ENCODE assay signal across 9 cellular contexts in genomic region chr2:32772623-32773221, GRCh38.
DNase-seq lines count a peak whose midpoint lies in the region; ATAC-seq and TF ChIP-seq lines count a peak whose summit lies in the region.
"Had no signal": no experiment of that assay in that cellular context is flagged by ENCODE, and none has a peak within 500 bp of the region (broad histone marks: within the 10 kb centered on the region; RNA-seq: fewer than 3 reads in every experiment).

No MANE protein-coding gene starts in this region.

- H3K36me3 Mint-ChIP-seq in T-helper 17 cell (ENCODE audit: low read depth), result peaks cover 1% of the 10 kb centered on the region

- no peaks in the 10 kb centered on the region for H3K4me1 ChIP-seq in RWPE2 (ENCODE audit: insufficient read depth, poor library complexity, severe bottlenecking)

- H3K4me1 Mint-ChIP-seq in T-helper 17 cell, result peaks cover 9% of the 10 kb centered on the region
- H3K4me1 Mint-ChIP-seq: activated B cell treated with CpG ODN at 0.5 μM for 24 hours had no signal

- H3K9me3 ChIP-seq in RWPE2 (ENCODE audit: severe bottlenecking) (no peaks in the 10 kb centered on the region), T-helper 17 cell (ENCODE audit: control insufficient read depth, low read length, poor library complexity, severe bottlenecking) (no peaks in the 10 kb centered on the region)

- DNase-seq in EH (ENCODE audit: low read depth), result peak; percentile 76
- DNase-seq in HT-29 (ENCODE audit: low spot score), result peak; percentile 45
- DNase-seq in RWPE2 (ENCODE audit: low spot score), result no peak
- DNase-seq in fibroblast of pulmonary artery (ENCODE audit: low read depth), result peak; percentile 78
- peak; percentile 18 for DNase-seq in non-pigmented ciliary epithelial cell (ENCODE audit: low read depth)
- no peak for DNase-seq in T-helper 17 cell
- DNase-seq: activated B cell treated with CpG ODN at 0.5 μM for 24 hours had no signal

- no peak overlapping the region for H3K4me3 Mint-ChIP-seq in T-helper 17 cell
- H3K4me3 Mint-ChIP-seq: activated B cell treated with CpG ODN at 0.5 μM for 24 hours had no signal

- H3K27ac Mint-ChIP-seq in T-helper 17 cell, result no peak overlapping the region
- H3K27ac Mint-ChIP-seq: activated B cell treated with CpG ODN at 0.5 μM for 24 hours had no signal

- TF ChIP-seq CTCF in RWPE2 (IDR thresholded peaks at IDR 0.05; ENCODE audit: poor library complexity, severe bottlenecking) (peak; percentile 77), fibroblast of pulmonary artery (IDR thresholded peaks at IDR 0.05; ENCODE audit: low read length, missing control alignments) (peak; percentile 69)

- H3K36me3 ChIP-seq in RWPE2 (ENCODE audit: low read depth), result no peaks in the 10 kb centered on the region; the same call in 1 of the 2 replicates

- H3K27ac ChIP-seq in RWPE2 (ENCODE audit: poor library complexity, severe bottlenecking), result no peak overlapping the region

- ATAC-seq in RWPE2 (ENCODE audit: low read depth) (0 out of 3 replicates have a peak, but pooled peaks have one; percentile 27), GM21576 (IDR thresholded peaks at IDR 0.05; ENCODE audit: unreplicated experiment) (no peak), T-helper 17 cell (no peak), GM18498 (IDR thresholded peaks at IDR 0.05; ENCODE audit: unreplicated experiment) (no peak)

- H3K4me3 ChIP-seq in RWPE2 (ENCODE audit: severe bottlenecking), result no peak overlapping the region
- no peak overlapping the region for H3K4me3 ChIP-seq in fibroblast of pulmonary artery (replicated peaks; ENCODE audit: low read depth, low read length)

- no peaks in the 10 kb centered on the region for H3K27me3 Mint-ChIP-seq in T-helper 17 cell
- H3K27me3 Mint-ChIP-seq: activated B cell treated with CpG ODN at 0.5 μM for 24 hours had no signal

- no peaks in the 10 kb centered on the region for H3K27me3 ChIP-seq in RWPE2 (ENCODE audit: insufficient read depth, poor library complexity, severe bottlenecking)

Comparison
In these comparisons a context has a peak if more than half of its experiments do, and no peak if none do; other contexts are left out.
1. DNase-seq: peak in EH (single experiment), HT-29 (single experiment), fibroblast of pulmonary artery (single experiment) and non-pigmented ciliary epithelial cell (single experiment); none in RWPE2 (single experiment) and T-helper 17 cell (0 of 3).